8 cellular contexts compared by ENCODE assay signal in genomic region chr22:38262051-38262795, GRCh38. TPM values are rescaled to one million over a fixed set of nuclear protein-coding genes. Genes with fewer than 3 reads are reported as not detected.
DNase-seq lines count a peak whose midpoint lies in the region; ATAC-seq and TF ChIP-seq lines count a peak whose summit lies in the region.

No MANE protein-coding gene starts in this region.

- H3K4me1 ChIP-seq in CD4-positive, alpha-beta memory T cell (ENCODE audit: insufficient read depth, low read length) = peaks cover 33% of the 10 kb centered on the region
- peaks cover 28% of the 10 kb centered on the region for H3K4me1 ChIP-seq in osteoblast (ENCODE audit: insufficient read depth, low read length)

- H3K27me3 ChIP-seq in CD4-positive, alpha-beta memory T cell (ENCODE audit: insufficient read depth, low read length) = no peaks in the 10 kb centered on the region
- no peaks in the 10 kb centered on the region for H3K27me3 ChIP-seq in osteoblast (ENCODE audit: insufficient read depth, low read length)

- no peak overlapping the region for H2AFZ ChIP-seq in osteoblast (ENCODE audit: low read length)

- peak overlapping the region in 4 of 8 donors; percentile 51 to 59 (median 56) for H3K4me3 Mint-ChIP-seq in CD4-positive, alpha-beta memory T cell

- ATAC-seq in GM18873 (IDR thresholded peaks at IDR 0.05; ENCODE audit: low FRiP score, unreplicated experiment) = no peak
- no peak for ATAC-seq in HG02938 (IDR thresholded peaks at IDR 0.05; ENCODE audit: unreplicated experiment)

- no peaks in the 10 kb centered on the region for H3K9me3 ChIP-seq in CD4-positive, alpha-beta memory T cell (ENCODE audit: control insufficient read depth in 1 of 2, low read length in 2 of 2)
- no peaks in the 10 kb centered on the region for H3K9me3 ChIP-seq in osteoblast (ENCODE audit: low read depth, low read length)

- no peak overlapping the region for H3K4me2 ChIP-seq in osteoblast (ENCODE audit: insufficient read depth, low read length)

- H3K36me3 ChIP-seq in CD4-positive, alpha-beta memory T cell (ENCODE audit: insufficient read depth, low read length) = no peaks in the 10 kb centered on the region
- peaks cover 20% of the 10 kb centered on the region for H3K36me3 ChIP-seq in osteoblast (ENCODE audit: insufficient read depth, low read length)

- H3K9me3 Mint-ChIP-seq in CD4-positive, alpha-beta memory T cell = no peaks in the 10 kb centered on the region

- peak; percentile 55 for TF ChIP-seq CTCF in fibroblast of pulmonary artery (IDR thresholded peaks at IDR 0.05; ENCODE audit: low read length, missing control alignments)
- TF ChIP-seq CTCF in osteoblast (IDR thresholded peaks at IDR 0.05; ENCODE audit: extremely low read depth, low read depth, low read length) = peak; percentile 53

- in situ Hi-C loops in KBM-7 (cut with MboI; ENCODE audit: low pct_unique_long_range_greater_than_20kb, low sequenced_read_pairs) = no loop called here

- H3K79me2 ChIP-seq in osteoblast (ENCODE audit: insufficient read depth, low read length) = peaks cover 99% of the 10 kb centered on the region

- DNase-seq in CD4-positive, alpha-beta memory T cell = peak in 4 of 5 donors; percentile 30 to 41 (median 36)
- peak; percentile 60 for DNase-seq in KBM-7
- peak; percentile 13 for DNase-seq in activated T-cell treated with anti-CD3 and anti-CD28 coated beads for 4 hours
- DNase-seq in fibroblast of pulmonary artery (ENCODE audit: low read depth) = no peak
- peak; percentile 77 for DNase-seq in osteoblast (ENCODE audit: insufficient read length, low spot score, missing footprints)
- DNase-seq in NCI-H2227 (lab: John Stamatoyannopoulos, UW; ENCODE audit: unreplicated experiment) = no peak

- peaks cover 0 to 14% of the 10 kb centered on the region in 2 donors for H3K36me3 Mint-ChIP-seq in CD4-positive, alpha-beta memory T cell

- POLR2A ChIA-PET in CD4-positive, alpha-beta memory T cell (lab: Charles Lee; ENCODE audit: partially characterized antibody) = no interaction called here

- intact Hi-C loops in CD4-positive, alpha-beta memory T cell (cut with micrococcal nuclease) = loop anchor here (1.0 kb wide), 1 partner anchor 91 kb away; no protein-coding TSS in a partner anchor

- H4K20me1 ChIP-seq in osteoblast (ENCODE audit: insufficient read depth, low read length) = peaks cover 60% of the 10 kb centered on the region

- CTCF ChIA-PET in CD4-positive, alpha-beta memory T cell (lab: Charles Lee; ENCODE audit: partially characterized antibody) = interaction anchor here (0.7 to 1.0 kb wide), 2 partner anchors 56 to 91 kb away, joined by 3 read pairs; no protein-coding TSS in a partner anchor

- no peaks in the 10 kb centered on the region for H3K27me3 Mint-ChIP-seq in CD4-positive, alpha-beta memory T cell

- no peak overlapping the region for H3K4me3 ChIP-seq in CD4-positive, alpha-beta memory T cell (ENCODE audit: low read length in 2 of 2)
- no peak overlapping the region for H3K4me3 ChIP-seq in fibroblast of pulmonary artery (replicated peaks; ENCODE audit: low read depth, low read length)
- no peak overlapping the region for H3K4me3 ChIP-seq in osteoblast (ENCODE audit: insufficient read depth, low read length)

- peaks cover 27 to 69% (median 42%) of the 10 kb centered on the region in 4 donors for H3K4me1 Mint-ChIP-seq in CD4-positive, alpha-beta memory T cell

- H3K27ac Mint-ChIP-seq in CD4-positive, alpha-beta memory T cell = peak overlapping the region; percentile 30 to 93 (median 65)

- no peak overlapping the region for H3K27ac ChIP-seq in CD4-positive, alpha-beta memory T cell (ENCODE audit: low read depth, low read length)
- peak overlapping the region; percentile 54 for H3K27ac ChIP-seq in osteoblast (ENCODE audit: low read depth, low read length)

RNA-seq across cellular contexts. Expression of gene TMEM184B, which starts 10.6 kb away (rescaled TPM):
- total RNA-seq in CD4-positive, alpha-beta memory T cell = 10 to 100 TPM; 35.7 to 36.6 TPM
- 10 to 100 TPM in 1 of 2 donors, 1 to 10 TPM in 1; 9.0 to 23.8 TPM for polyA plus RNA-seq in CD4-positive, alpha-beta memory T cell
- 29.8 and 30.0 TPM in 2 replicates for total RNA-seq in osteoblast

RNA-seq across cellular contexts. Expression of gene CSNK1E, which starts 55.0 kb away (rescaled TPM):
- total RNA-seq in CD4-positive, alpha-beta memory T cell = 100 to 1,000 TPM; 100 to 103 TPM
- polyA plus RNA-seq in CD4-positive, alpha-beta memory T cell = 10 to 100 TPM in 1 of 2 donors, 1 to 10 TPM in 1; 8.8 to 13.3 TPM
- 142 and 152 TPM in 2 replicates for total RNA-seq in osteoblast

Comparison
In these comparisons a context has a peak if more than half of its experiments do, and no peak if none do; other contexts are left out.
1. DNase-seq: peak in CD4-positive, alpha-beta memory T cell (4 of 5), KBM-7 (single experiment), activated T-cell treated with anti-CD3 and anti-CD28 coated beads for 4 hours (single experiment) and osteoblast (single experiment); none in fibroblast of pulmonary artery (single experiment) and NCI-H2227 (single experiment).